In the genomic region with DNA sequence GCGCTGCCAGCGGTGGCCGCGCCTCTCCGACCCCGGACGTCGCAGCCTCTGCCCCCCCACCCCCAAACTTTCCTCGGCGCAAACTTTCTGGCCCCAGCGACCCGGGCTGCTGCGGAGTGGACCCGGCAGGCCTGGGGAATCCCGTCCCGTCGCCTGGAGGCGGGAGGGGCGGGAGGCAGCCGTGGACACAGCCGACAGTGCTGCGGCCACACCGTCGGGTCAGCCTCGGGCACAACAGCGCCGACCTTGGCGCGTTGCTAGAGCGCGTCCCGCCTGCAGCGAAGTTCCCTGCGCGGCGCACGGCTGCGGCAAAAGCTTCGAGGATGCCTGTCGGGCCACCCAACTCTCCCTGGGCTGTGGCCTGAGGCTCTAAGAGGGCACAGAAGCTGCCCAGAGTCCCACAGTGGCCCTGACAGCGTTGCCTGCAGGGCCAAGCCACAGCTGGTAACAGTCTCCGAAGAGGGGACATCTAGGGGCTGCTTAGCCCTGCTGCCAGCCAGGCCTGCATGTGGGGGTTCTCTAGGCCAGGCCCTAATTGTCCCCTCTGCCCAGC, we compare ENCODE assay signal across 8 cellular contexts. TPM values are rescaled to one million over a fixed set of nuclear protein-coding genes. Genes with fewer than 3 reads are reported as not detected.
DNase-seq lines count a peak whose midpoint lies in the region; ATAC-seq and TF ChIP-seq lines count a peak whose summit lies in the region.

No MANE protein-coding gene starts in this region.

- no peaks in the 10 kb centered on the region for H3K9me3 ChIP-seq in heart right ventricle
- no peaks in the 10 kb centered on the region for H3K9me3 ChIP-seq in gastrocnemius medialis

- in situ Hi-C loops in G401 (cut with HindIII; ENCODE audit: low sequenced_read_pairs) (no loop called here), gastrocnemius medialis (cut with MboI; ENCODE audit: low sequenced_read_pairs in 4 of 4) (no loop called here)

- H3K36me3 ChIP-seq in heart right ventricle: peaks cover 0 to 17% (median 7%) of the 10 kb centered on the region in 9 donors
- no peaks in the 10 kb centered on the region for H3K36me3 ChIP-seq in gastrocnemius medialis

- CTCF ChIA-PET in activated CD8-positive, alpha-beta T cell treated with anti-CD3 and anti-CD28 coated beads, Interleukin-2, amount 10 ng/mL, durations not matched to agents 7 days and 5 days (lab: Charles Lee): no interaction called here

- ATAC-seq in activated CD8-positive, alpha-beta T cell treated with anti-CD3 and anti-CD28 coated beads, Interleukin-2, amount 10 ng/mL, durations not matched to agents 7 days and 5 days: no peak
- ATAC-seq in heart right ventricle (peak; percentile 61 to 70 (median 68)), gastrocnemius medialis (peak; percentile 39 to 47)

- 4 to 13% methylated on average over 34 to 42 of the region's 42 CpGs for WGBS in heart right ventricle, 2 donors

- H3K27ac Mint-ChIP-seq in activated CD8-positive, alpha-beta T cell treated with anti-CD3 and anti-CD28 coated beads, Interleukin-2, amount 10 ng/mL, durations not matched to agents 7 days and 5 days: no peak overlapping the region

- no peaks in the 10 kb centered on the region for H3K36me3 Mint-ChIP-seq in activated CD8-positive, alpha-beta T cell treated with anti-CD3 and anti-CD28 coated beads, Interleukin-2, amount 10 ng/mL, durations not matched to agents 7 days and 5 days (ENCODE audit: low read depth)

- peaks cover 6% of the 10 kb centered on the region for H3K4me1 Mint-ChIP-seq in activated CD8-positive, alpha-beta T cell treated with anti-CD3 and anti-CD28 coated beads, Interleukin-2, amount 10 ng/mL, durations not matched to agents 7 days and 5 days (ENCODE audit: low read depth)

- POLR2A ChIA-PET in activated CD8-positive, alpha-beta T cell treated with anti-CD3 and anti-CD28 coated beads, Interleukin-2, amount 10 ng/mL, durations not matched to agents 7 days and 5 days (lab: Charles Lee): no interaction called here

- TF ChIP-seq CTCF in heart right ventricle (IDR thresholded peaks at IDR 0.05): peak in 2 of 9 donors; percentile 8 to 23
- no peak for TF ChIP-seq CTCF in gastrocnemius medialis (IDR thresholded peaks at IDR 0.05 in 4 of 5, conservative IDR thresholded peaks at IDR 0.05 in 1 of 5)

- intact Hi-C loops in heart right ventricle (cut with DNase I): loop anchor here in 6 of 10 donors (5.0 to 10.0 kb wide), 4 partner anchors 36 to 81 kb away; no protein-coding TSS in a partner anchor
- intact Hi-C loops in gastrocnemius medialis (cut with DNase I; ENCODE audit: low total_unique reads): loop anchor here (2.0 kb wide), 2 partner anchors 16 to 30 kb away; no protein-coding TSS in a partner anchor

- no peaks in the 10 kb centered on the region for H3K9me3 Mint-ChIP-seq in activated CD8-positive, alpha-beta T cell treated with anti-CD3 and anti-CD28 coated beads, Interleukin-2, amount 10 ng/mL, durations not matched to agents 7 days and 5 days (ENCODE audit: insufficient read depth)

- H3K4me3 ChIP-seq in heart right ventricle (peak overlapping the region; percentile 70 to 95 (median 87)), gastrocnemius medialis (peak overlapping the region; percentile 63 to 86 (median 80))

- TF ChIP-seq POLR2A in gastrocnemius medialis (IDR thresholded peaks at IDR 0.05): no peak

- DNase-seq in G401 (ENCODE audit: low spot score) (peak; percentile 44), heart right ventricle (peak; percentile 40 to 66), gastrocnemius medialis (peak in 1 of 2 donors; percentile 66), NCI-H510A treated with DMSO at 0.1 percent for 48 hours (lab: John Stamatoyannopoulos, UW) (no peak), cerebellum (ENCODE audit: low spot score) (no peak)
- DNase-seq in activated CD8-positive, alpha-beta T cell treated with anti-CD3 and anti-CD28 coated beads, Interleukin-2, amount 10 ng/mL, durations not matched to agents 7 days and 5 days: no peak
- DNase-seq in stimulated activated CD4-positive, alpha-beta T cell treated with anti-CD3 and anti-CD28 coated beads, Interleukin-4, amount 100 ng/mL, for 4 hours: no peak
- no peak for DNase-seq in stimulated activated CD4-positive, alpha-beta T cell treated with anti-CD3 and anti-CD28 coated beads, Interleukin-15, amount 100 ng/mL, for 24 hours

- H3K27me3 ChIP-seq in heart right ventricle (peaks cover 0 to 11% (median 0%) of the 10 kb centered on the region in 7 donors), gastrocnemius medialis (no peaks in the 10 kb centered on the region)

- H3K4me1 ChIP-seq in heart right ventricle (peaks cover 14 to 35% (median 30%) of the 10 kb centered on the region in 9 donors), gastrocnemius medialis (peaks cover 46 to 51% of the 10 kb centered on the region in 2 donors)

- peaks cover 26% of the 10 kb centered on the region for H3K27me3 Mint-ChIP-seq in activated CD8-positive, alpha-beta T cell treated with anti-CD3 and anti-CD28 coated beads, Interleukin-2, amount 10 ng/mL, durations not matched to agents 7 days and 5 days (ENCODE audit: low read depth)

- H3K27ac ChIP-seq in heart right ventricle (peak overlapping the region; percentile 85 to 95 (median 92)), gastrocnemius medialis (peak overlapping the region; percentile 97 to 100 (median 99))

- peak overlapping the region; percentile 43 for H3K4me3 Mint-ChIP-seq in activated CD8-positive, alpha-beta T cell treated with anti-CD3 and anti-CD28 coated beads, Interleukin-2, amount 10 ng/mL, durations not matched to agents 7 days and 5 days

RNA-seq across cellular contexts. Expression of a gene that starts 1.3 kb away (rescaled TPM):
- 0.86 and 3.6 TPM in 2 replicates for total RNA-seq in G401 (2014; rRNA removed; shearing (Covaris generic))
- total RNA-seq in activated CD8-positive, alpha-beta T cell treated with anti-CD3 and anti-CD28 coated beads, Interleukin-2, amount 10 ng/mL, durations not matched to agents 7 days and 5 days: 1 to 10 TPM in 1 of 2 experiments, under 1 TPM in 1; 0.40 to 1.4 TPM
- total RNA-seq in heart right ventricle: 100 to 1,000 TPM; 111 to 162 (median 145) TPM
- 10 to 100 TPM; 16.8 to 34.2 TPM for polyA plus RNA-seq in heart right ventricle
- total RNA-seq in gastrocnemius medialis: 100 to 1,000 TPM in 2 of 4 donors, 10 to 100 TPM in 2; 31.9 to 128 (median 105) TPM
- total RNA-seq in cerebellum: 62.8 TPM

RNA-seq across cellular contexts. Expression of a gene that starts 27.2 kb away (rescaled TPM):
- total RNA-seq in G401 (2014; rRNA removed; shearing (Covaris generic)): 0.18 TPM in 1 of 2 replicates, not detected in the other
- under 1 TPM; 0.21 to 0.34 TPM for total RNA-seq in activated CD8-positive, alpha-beta T cell treated with anti-CD3 and anti-CD28 coated beads, Interleukin-2, amount 10 ng/mL, durations not matched to agents 7 days and 5 days
- total RNA-seq in heart right ventricle: 10 to 100 TPM in 5 of 10 donors, 1 to 10 TPM in 5; 7.3 to 14.4 (median 10.1) TPM
- 1 to 10 TPM in 1 of 2 donors, under 1 TPM in 1; 0.71 to 4.2 TPM for polyA plus RNA-seq in heart right ventricle
- total RNA-seq in gastrocnemius medialis: not detected
- 0.18 TPM for total RNA-seq in cerebellum

RNA-seq across cellular contexts. Expression of a gene that starts 39.6 kb away (rescaled TPM):
- total RNA-seq in G401 (2014; rRNA removed; shearing (Covaris generic)): 79.7 and 124 TPM in 2 replicates
- total RNA-seq in activated CD8-positive, alpha-beta T cell treated with anti-CD3 and anti-CD28 coated beads, Interleukin-2, amount 10 ng/mL, durations not matched to agents 7 days and 5 days: 10 to 100 TPM; 23.4 to 25.4 TPM
- total RNA-seq in heart right ventricle: 10 to 100 TPM; 18.4 to 33.9 (median 20.9) TPM
- 100 to 1,000 TPM; 120 to 237 TPM for polyA plus RNA-seq in heart right ventricle
- 10 to 100 TPM; 50.7 to 71.0 (median 61.4) TPM for total RNA-seq in gastrocnemius medialis
- 7.2 TPM for total RNA-seq in cerebellum

RNA-seq across cellular contexts. Expression of a gene that starts 51.0 kb away (rescaled TPM):
- 76.4 and 88.8 TPM in 2 replicates for total RNA-seq in G401 (2014; rRNA removed; shearing (Covaris generic))
- total RNA-seq in activated CD8-positive, alpha-beta T cell treated with anti-CD3 and anti-CD28 coated beads, Interleukin-2, amount 10 ng/mL, durations not matched to agents 7 days and 5 days: 100 to 1,000 TPM; 138 to 140 TPM
- total RNA-seq in heart right ventricle: 100 to 1,000 TPM; 138 to 201 (median 148) TPM
- 100 to 1,000 TPM; 187 to 289 TPM for polyA plus RNA-seq in heart right ventricle
- 100 to 1,000 TPM; 618 to 949 (median 780) TPM for total RNA-seq in gastrocnemius medialis
- total RNA-seq in cerebellum: 24.1 TPM

RNA-seq across cellular contexts. Expression of a gene that starts 58.2 kb away (rescaled TPM):
- total RNA-seq in G401 (2014; rRNA removed; shearing (Covaris generic)): 1,471 and 1,755 TPM in 2 replicates
- total RNA-seq in activated CD8-positive, alpha-beta T cell treated with anti-CD3 and anti-CD28 coated beads, Interleukin-2, amount 10 ng/mL, durations not matched to agents 7 days and 5 days: 100 to 1,000 TPM; 875 to 886 TPM
- 100 to 1,000 TPM; 265 to 683 (median 348) TPM for total RNA-seq in heart right ventricle
- 100 to 1,000 TPM; 197 to 830 TPM for polyA plus RNA-seq in heart right ventricle
- 100 to 1,000 TPM; 110 to 195 (median 135) TPM for total RNA-seq in gastrocnemius medialis
- 215 TPM for total RNA-seq in cerebellum

Comparison
In these comparisons a context has a peak if more than half of its experiments do, and no peak if none do; other contexts are left out.
1. DNase-seq: peak in G401 (single experiment) and heart right ventricle (2 of 2); none in activated CD8-positive, alpha-beta T cell treated with anti-CD3 and anti-CD28 coated beads, Interleukin-2, amount 10 ng/mL, durations not matched to agents 7 days and 5 days (single experiment), NCI-H510A treated with DMSO at 0.1 percent for 48 hours (single experiment), stimulated activated CD4-positive, alpha-beta T cell treated with anti-CD3 and anti-CD28 coated beads, Interleukin-4, amount 100 ng/mL, for 4 hours (0 of 2), cerebellum (single experiment) and stimulated activated CD4-positive, alpha-beta T cell treated with anti-CD3 and anti-CD28 coated beads, Interleukin-15, amount 100 ng/mL, for 24 hours (single experiment).